23 cellular contexts compared by ENCODE assay signal in the genomic region with DNA sequence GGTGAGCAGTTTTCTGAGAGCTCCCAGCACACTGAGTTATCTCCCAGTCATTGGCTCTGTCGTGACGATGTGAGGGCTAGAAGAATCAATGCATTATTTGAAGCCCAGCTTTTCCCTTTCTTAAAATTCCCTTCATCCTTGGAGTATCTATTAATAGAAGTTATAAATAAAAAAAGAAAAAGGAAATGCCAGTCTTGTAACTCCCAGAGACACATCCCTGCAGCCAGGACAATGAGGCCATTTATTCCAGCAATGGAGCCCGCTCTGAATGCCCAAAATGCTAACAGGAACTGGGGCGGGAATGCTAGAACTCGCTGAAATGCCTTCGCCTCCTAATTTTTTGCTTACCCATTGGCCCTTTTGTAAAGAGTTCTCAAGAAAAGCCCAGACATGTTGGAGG.
"Had no signal": no experiment of that assay in that cellular context is flagged by ENCODE, and none has a peak within 500 bp of the region (broad histone marks: within the 10 kb centered on the region; RNA-seq: fewer than 3 reads in every experiment).

No MANE protein-coding gene starts in this region.

- H3K36me3 Mint-ChIP-seq: immature natural killer cell, type B pancreatic cell, WTC11 had no signal

- H3K27ac ChIP-seq: colonic mucosa, heart left ventricle, parathyroid adenoma, vagina had no signal

- H3K4me1 ChIP-seq: colonic mucosa, heart left ventricle, parathyroid adenoma, vagina had no signal

- H3K9me3 Mint-ChIP-seq: activated CD8-positive, alpha-beta T cell treated with anti-CD3 and anti-CD28 coated beads for 36 hours; activated T-cell treated with anti-CD3 and anti-CD28 coated beads, Interleukin-2, amount 50 U/mL, for 4 hours; immature natural killer cell; type B pancreatic cell; WTC11 had no signal

- H3K27me3 ChIP-seq: colonic mucosa, vagina had no signal

- DNase-seq: activated CD4-positive, alpha-beta T cell treated with anti-CD3 and anti-CD28 coated beads, Interleukin-2, amount 50 U/mL, for 1 hour; activated CD8-positive, alpha-beta T cell treated with anti-CD3 and anti-CD28 coated beads for 36 hours; activated gamma-delta T cell treated with Interleukin-2 at 50 U/mL for 16 hours; activated naive CD4-positive, alpha-beta T cell treated with anti-CD3 and anti-CD28 coated beads, Interleukin-2, amount 50 U/mL, for 16 hours; activated T-cell treated with anti-CD3 and anti-CD28 coated beads, Interleukin-2, amount 50 U/mL, for 4 hours; amniotic stem cell; central memory CD4-positive, alpha-beta T cell; colonic mucosa; effector CD8-positive, alpha-beta T cell; erythroblast; heart left ventricle; immature natural killer cell; mesenchymal stem cell; right cardiac atrium; stimulated activated CD4-positive, alpha-beta T cell treated with anti-CD3 and anti-CD28 coated beads, Interleukin-15, amount 100 ng/mL, for 24 hours; stimulated activated CD4-positive, alpha-beta T cell treated with anti-CD3 and anti-CD28 coated beads, Interleukin-2, amount 100 ng/mL, for 48 hours; stimulated activated naive CD8-positive, alpha-beta T cell treated with anti-CD3 and anti-CD28 coated beads, Interleukin-15, Interleukin-2, amounts not matched to agents 100 U/mL and 50 U/mL, for 24 hours; T-helper 2 cell had no signal

- H3K36me3 ChIP-seq: colonic mucosa, heart left ventricle, vagina had no signal

- H3K9me3 ChIP-seq: colonic mucosa, vagina had no signal

- H3K27ac Mint-ChIP-seq: activated CD8-positive, alpha-beta T cell treated with anti-CD3 and anti-CD28 coated beads for 36 hours; activated T-helper 17 cell treated with anti-CD3 and anti-CD28 coated beads, Interleukin-2, amount 50 U/mL, for 72 hours; immature natural killer cell; type B pancreatic cell; WTC11 had no signal

- H3K4me3 ChIP-seq: colonic mucosa, heart left ventricle, vagina had no signal

- H3K4me1 Mint-ChIP-seq: activated T-helper 17 cell treated with anti-CD3 and anti-CD28 coated beads, Interleukin-2, amount 50 U/mL, for 72 hours; immature natural killer cell had no signal

- H3K4me3 Mint-ChIP-seq: activated CD8-positive, alpha-beta T cell treated with anti-CD3 and anti-CD28 coated beads for 36 hours; activated T-cell treated with anti-CD3 and anti-CD28 coated beads, Interleukin-2, amount 50 U/mL, for 4 hours; activated T-helper 17 cell treated with anti-CD3 and anti-CD28 coated beads, Interleukin-2, amount 50 U/mL, for 72 hours; immature natural killer cell; type B pancreatic cell; WTC11 had no signal
